ENCODE assay signal across 20 cellular contexts in genomic region chr3:98740324-98740723, GRCh38. TPM values are rescaled to one million over a fixed set of nuclear protein-coding genes. Genes with fewer than 3 reads are reported as not detected.
A peak's percentile ranks its signal among the peaks of the same experiment; 100 is the strongest.
DNase-seq lines count a peak whose midpoint lies in the region; ATAC-seq and TF ChIP-seq lines count a peak whose summit lies in the region.
"Had no signal": no experiment of that assay in that cellular context is flagged by ENCODE, and none has a peak within 500 bp of the region (broad histone marks: within the 10 kb centered on the region; RNA-seq: fewer than 3 reads in every experiment).

No MANE protein-coding gene starts in this region.

- intact Hi-C loops in left ventricle myocardium superior (cut with micrococcal nuclease), result no loop called here

- peak overlapping the region; percentile 21 for H3K4ac ChIP-seq in trophoblast cell (ENCODE audit: low read depth, low read length)

- H3K4me1 ChIP-seq in MM.1S (ENCODE audit: low read length) (peaks cover 88% of the 10 kb centered on the region), trophoblast cell (ENCODE audit: control insufficient read depth in 1 of 2, insufficient read depth in 2 of 2, low read length in 2 of 2) (peaks cover 0 to 6% of the 10 kb centered on the region in 2 experiments)
- H3K4me1 ChIP-seq: Peyer's patch, SJSA1 had no signal

- no peak overlapping the region for H4K8ac ChIP-seq in trophoblast cell (ENCODE audit: low read depth, low read length)

- no peak overlapping the region for H4K91ac ChIP-seq in trophoblast cell (ENCODE audit: low read depth, low read length)

- H3K14ac ChIP-seq in trophoblast cell (ENCODE audit: low read length), result no peak overlapping the region

- DNase-seq in GM12865 (ENCODE audit: low read depth) (no peak), MM.1S (no peak), left ventricle myocardium superior (no peak), trophoblast cell (no peak), UCSD-AML1 (lab: John Stamatoyannopoulos, UW; ENCODE audit: unreplicated experiment) (no peak)
- DNase-seq in activated effector memory CD4-positive, alpha-beta T cell treated with Interleukin-2 at 50 U/mL for 16 hours, result no peak
- DNase-seq: DMS53, GDM1, NCI-H1694, NCI-H2081, NCI-H2171, NCI-H345, NCI-H524, NCI-H774, Peyer's patch, SW 1271 had no signal

- H2BK120ac ChIP-seq in trophoblast cell (ENCODE audit: insufficient read depth, low read length, poor library complexity), result no peak overlapping the region

- H4K12ac ChIP-seq in trophoblast cell (ENCODE audit: low read depth, low read length), result no peak overlapping the region

- no peaks in the 10 kb centered on the region for H3K27me3 ChIP-seq in MM.1S (replicated peaks; ENCODE audit: insufficient read depth, low read length)
- no peaks in the 10 kb centered on the region for H3K27me3 ChIP-seq in trophoblast cell (ENCODE audit: insufficient read depth, low read length)
- H3K27me3 ChIP-seq: Peyer's patch had no signal

- TF ChIP-seq CTCF in GM12865 (IDR thresholded peaks at IDR 0.05; ENCODE audit: insufficient read depth, low read depth, low read length, missing control alignments) (no peak), MM.1S (IDR thresholded peaks at IDR 0.05; ENCODE audit: low read length) (no peak)

- H2AK5ac ChIP-seq in trophoblast cell (ENCODE audit: low read length), result no peak overlapping the region

- H3K4me3 ChIP-seq in GM12865 (ENCODE audit: low read depth, low read length), result peak overlapping the region; percentile 22; the same call in 1 of the 2 replicates
- H3K4me3 ChIP-seq in MM.1S (ENCODE audit: low read length), result no peak overlapping the region
- no peak overlapping the region for H3K4me3 ChIP-seq in trophoblast cell (ENCODE audit: low read depth, low read length)
- H3K4me3 ChIP-seq: A549, Peyer's patch, SJSA1 had no signal

- H3K27ac ChIP-seq in MM.1S (ENCODE audit: low read length) (no peak overlapping the region), trophoblast cell (ENCODE audit: low read depth, low read length) (no peak overlapping the region)
- H3K27ac ChIP-seq: A549, Peyer's patch, SJSA1 had no signal

- no peaks in the 10 kb centered on the region for H3K9me3 ChIP-seq in MM.1S (replicated peaks; ENCODE audit: insufficient read depth, low read length)
- no peaks in the 10 kb centered on the region for H3K9me3 ChIP-seq in trophoblast cell (ENCODE audit: insufficient read depth, low read depth, low read length)
- H3K9me3 ChIP-seq: A549, Peyer's patch, SJSA1 had no signal

- H3K79me2 ChIP-seq in MM.1S (ENCODE audit: low read length), result peaks cover 97% of the 10 kb centered on the region
- H3K79me2 ChIP-seq in trophoblast cell (ENCODE audit: control insufficient read depth, insufficient read depth, low read length, poor library complexity), result no peaks in the 10 kb centered on the region

- no peak overlapping the region for H2BK12ac ChIP-seq in trophoblast cell (ENCODE audit: low read length)

- no peak overlapping the region for H3K9ac ChIP-seq in MM.1S (ENCODE audit: low read length)
- no peak overlapping the region for H3K9ac ChIP-seq in trophoblast cell (ENCODE audit: low read length)

- H3K9me2 ChIP-seq in MM.1S (replicated peaks; ENCODE audit: insufficient read depth, low read length), result no peaks in the 10 kb centered on the region

- H3K18ac ChIP-seq in trophoblast cell (ENCODE audit: low read length), result no peak overlapping the region

- H3F3A ChIP-seq in MM.1S (ENCODE audit: insufficient read depth, low read length), result peaks cover 46% of the 10 kb centered on the region

- H3K4me2 ChIP-seq in MM.1S (ENCODE audit: low read depth, low read length), result 0 out of 2 replicates have a peak overlapping the region, but pooled peaks have one; percentile 15
- H3K4me2 ChIP-seq in trophoblast cell (ENCODE audit: low read length), result no peak overlapping the region

- H4K20me1 ChIP-seq in MM.1S (ENCODE audit: insufficient read depth, low read length), result no peaks in the 10 kb centered on the region

- WGBS in trophoblast cell (ENCODE audit: extremely low coverage, insufficient coverage, insufficient read length), result no CpG with 5 or more reads among the region's 4 CpGs

- peak; percentile 64 for ATAC-seq in left ventricle myocardium superior
- ATAC-seq in GM21619 (IDR thresholded peaks at IDR 0.05; ENCODE audit: unreplicated experiment), result no peak
- ATAC-seq: A549 had no signal

- H3K23ac ChIP-seq in trophoblast cell (ENCODE audit: low read length), result no peak overlapping the region

- H3K36me3 ChIP-seq in MM.1S (replicated peaks; ENCODE audit: insufficient read depth, low read length) (no peaks in the 10 kb centered on the region; the same call in 1 of the 2 replicates), trophoblast cell (ENCODE audit: control insufficient read depth in 1 of 2, insufficient read depth in 2 of 2, low read length in 2 of 2) (no peaks in the 10 kb centered on the region)
- H3K36me3 ChIP-seq: Peyer's patch, SJSA1 had no signal

- no peak overlapping the region for H2BK5ac ChIP-seq in trophoblast cell (ENCODE audit: low read depth, low read length, poor library complexity)

- no peaks in the 10 kb centered on the region for H3K79me1 ChIP-seq in trophoblast cell (ENCODE audit: low read length)

- no peak overlapping the region for H2AFZ ChIP-seq in MM.1S (ENCODE audit: low read length)
- H2AFZ ChIP-seq in trophoblast cell (ENCODE audit: insufficient read depth, low read length, poor library complexity), result no peak overlapping the region

RNA-seq across cellular contexts. Expression of gene ST3GAL6, which starts 22.8 kb away (rescaled TPM):
- total RNA-seq in left ventricle myocardium superior, result 27.0 TPM
- polyA plus RNA-seq in trophoblast cell (2013), result 8.0 and 8.2 TPM in 2 replicates
- total RNA-seq: B cell, SJSA1 had no signal
